Comparison of ENCODE assay signal across 7 cellular contexts in the genomic region with DNA sequence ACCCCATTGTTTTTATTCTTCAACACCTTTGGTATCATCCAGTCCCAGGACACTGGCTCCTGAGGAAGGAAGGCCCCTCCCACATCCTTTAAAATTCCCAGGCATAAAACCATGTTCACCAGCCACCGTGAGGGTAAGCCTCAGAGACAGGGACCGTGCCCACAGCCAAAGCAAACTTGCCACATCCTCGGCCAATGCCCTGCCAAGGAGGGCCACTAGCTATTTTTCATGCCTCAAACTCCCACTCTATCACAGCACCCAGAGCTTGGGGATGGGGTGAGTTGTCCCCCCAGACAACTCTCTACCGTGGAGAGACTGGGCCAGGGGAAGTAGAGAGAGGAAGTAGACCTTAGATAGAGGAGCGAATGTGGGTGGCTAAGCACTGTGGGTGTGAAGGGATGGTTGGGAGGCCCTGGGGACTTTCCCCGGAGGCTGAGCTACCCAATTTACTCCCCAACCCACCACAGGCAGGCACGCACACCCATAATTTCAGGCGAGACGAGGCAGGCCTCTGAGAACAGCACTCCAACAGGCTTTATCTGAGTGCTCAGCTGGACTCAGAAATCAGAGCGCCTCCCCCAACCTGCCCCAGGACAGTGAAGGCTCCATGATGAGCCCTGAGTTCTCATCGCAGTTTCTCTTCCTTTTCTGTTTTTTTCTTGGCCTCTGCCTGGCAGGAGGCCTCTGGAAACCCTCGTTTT. TPM values are rescaled to one million over a fixed set of nuclear protein-coding genes. Genes with fewer than 3 reads are reported as not detected.
DNase-seq lines count a peak whose midpoint lies in the region; ATAC-seq, FAIRE-seq and TF ChIP-seq lines count a peak whose summit lies in the region.

No MANE protein-coding gene starts in this region.

- no peak for FAIRE-seq in frontal cortex (lab: Jason Lieb, UNC)

- TF ChIP-seq CTCF in right lobe of liver (IDR thresholded peaks at IDR 0.05): no peak

- TF ChIP-seq POLR2A in right lobe of liver (IDR thresholded peaks at IDR 0.05): peak; percentile 7

- intact Hi-C loops in right lobe of liver (cut with DNase I): no loop called here

- ATAC-seq in GM19025 (IDR thresholded peaks at IDR 0.05; ENCODE audit: low read depth, unreplicated experiment) (peak; percentile 45), HG03045 (IDR thresholded peaks at IDR 0.05; ENCODE audit: unreplicated experiment) (peak; percentile 46), right lobe of liver (peak; percentile 29 to 53 (median 49))

- peak; percentile 98 for DNase-seq in SKM-1 (lab: John Stamatoyannopoulos, UW; ENCODE audit: unreplicated experiment)
- peak; percentile 90 for DNase-seq in activated naive CD4-positive, alpha-beta T cell treated with anti-CD3 and anti-CD28 coated beads, Interleukin-2, amount 50 U/mL, for 16 hours
- DNase-seq in right lobe of liver: peak in 2 of 3 donors; percentile 51 to 72
- peak; percentile 68 for DNase-seq in stimulated activated CD8-positive, alpha-beta memory T cell treated with anti-CD3 and anti-CD28 coated beads, Interleukin-15, amount 100 ng/mL, for 1 hour (ENCODE audit: low read depth)
- no peak for DNase-seq in frontal cortex (ENCODE audit: low spot score in 2 of 2)

- no peaks in the 10 kb centered on the region for H3K27me3 ChIP-seq in right lobe of liver

- no peaks in the 10 kb centered on the region for H3K9me3 ChIP-seq in right lobe of liver

- peaks cover 0 to 19% (median 5%) of the 10 kb centered on the region in 4 donors for H3K4me1 ChIP-seq in right lobe of liver

- H3K4me3 ChIP-seq in right lobe of liver: no peak overlapping the region

- H3K27ac ChIP-seq in right lobe of liver: peak overlapping the region; percentile 70 to 89 (median 88)

- no peaks in the 10 kb centered on the region for H3K36me3 ChIP-seq in right lobe of liver

- WGBS in right lobe of liver (ENCODE audit: insufficient coverage, low coverage, low lambda C conversion rate, missing lambda C conversion rate): 47% methylated on average over 4 of the region's 12 CpGs

RNA-seq across cellular contexts. Expression of a gene that starts 15.9 kb away (rescaled TPM):
- total RNA-seq in right lobe of liver (10 to 100 TPM in 1 of 6 experiments, 1 to 10 TPM in 5; 2.0 to 11.2 (median 5.4) TPM), frontal cortex (5.3 TPM)

RNA-seq across cellular contexts. Expression of a gene that starts 60.0 kb away (rescaled TPM):
- under 1 TPM in 3 of 6 experiments, not detected in 3; 0.46 to 0.61 (median 0.46) TPM for total RNA-seq in right lobe of liver
- total RNA-seq in frontal cortex: 1.6 TPM

Comparison
In these comparisons a context has a peak if more than half of its experiments do, and no peak if none do; other contexts are left out.
1. DNase-seq: peak in SKM-1 (single experiment), activated naive CD4-positive, alpha-beta T cell treated with anti-CD3 and anti-CD28 coated beads, Interleukin-2, amount 50 U/mL, for 16 hours (single experiment), right lobe of liver (2 of 3) and stimulated activated CD8-positive, alpha-beta memory T cell treated with anti-CD3 and anti-CD28 coated beads, Interleukin-15, amount 100 ng/mL, for 1 hour (single experiment); none in frontal cortex (0 of 2).
2. Peak in every context shown above with its lines, with median percentiles within 50 percentile points of each other: ATAC-seq.